ENCODE assay signal across 29 cellular contexts in the genomic region with DNA sequence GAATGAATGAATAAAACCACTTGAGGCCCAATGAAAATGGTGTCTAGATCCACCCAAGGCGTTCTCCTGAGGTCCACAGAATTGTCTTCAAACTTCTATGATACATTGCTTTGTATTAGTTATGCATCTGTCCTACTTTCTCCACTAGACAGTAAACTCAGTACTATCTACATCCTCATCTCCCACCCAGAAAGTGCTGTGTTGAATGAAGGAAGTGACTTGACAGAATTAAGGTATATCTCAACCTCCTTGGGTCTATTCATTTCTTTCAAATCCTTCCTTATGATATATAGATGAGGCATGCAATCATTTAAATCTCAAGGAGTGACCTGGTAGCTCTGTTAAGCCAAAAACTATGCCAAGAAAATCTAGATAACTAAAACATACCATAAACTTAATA. TPM values are rescaled to one million over a fixed set of nuclear protein-coding genes. Genes with fewer than 3 reads are reported as not detected.
"Had no signal": no experiment of that assay in that cellular context is flagged by ENCODE, and none has a peak within 500 bp of the region (broad histone marks: within the 10 kb centered on the region; RNA-seq: fewer than 3 reads in every experiment).

No MANE protein-coding gene starts in this region.

- H3K4me2 ChIP-seq: SK-N-SH had no signal

- H3K9ac ChIP-seq: SK-N-SH had no signal

- H3K4me3 Mint-ChIP-seq: activated CD8-positive, alpha-beta T cell treated with anti-CD3 and anti-CD28 coated beads, Interleukin-2, amount 10 ng/mL, durations not matched to agents 7 days and 5 days; activated T-cell treated with anti-CD3 and anti-CD28 coated beads, Interleukin-2, amount 50 U/mL, for 24 hours; activated T-helper 1 cell treated with anti-CD3 and anti-CD28 coated beads, Interleukin-12 subunit alpha, Interleukin-12 subunit beta, Interleukin-2, Interleukin-4 antibody, amounts not matched to agents 30 ng/mL and 10 ng/mL and 1 ng/mL, durations not matched to agents 14 hours and 24 hours and 36 hours; central memory CD8-positive, alpha-beta T cell; WTC11 had no signal

- ATAC-seq: activated CD8-positive, alpha-beta T cell treated with anti-CD3 and anti-CD28 coated beads, Interleukin-2, amount 10 ng/mL, durations not matched to agents 7 days and 5 days; body of pancreas; WTC11 had no signal

- H3K27me3 Mint-ChIP-seq: activated T-cell treated with anti-CD3 and anti-CD28 coated beads, Interleukin-2, amount 50 U/mL, for 24 hours; central memory CD8-positive, alpha-beta T cell had no signal

- FAIRE-seq: bronchial epithelial cell had no signal

- H3K4me1 Mint-ChIP-seq: WTC11 had no signal

- H3K27me3 ChIP-seq: ascending aorta, body of pancreas, Peyer's patch, SJCRH30 had no signal

- DNase-seq: activated CD4-positive, alpha-beta T cell treated with anti-CD3 and anti-CD28 coated beads for 48 hours; activated CD4-positive, alpha-beta T cell treated with anti-CD3 and anti-CD28 coated beads, Interleukin-2, amount 50 U/mL, for 4 hours; activated CD4-positive, CD25-positive, alpha-beta regulatory T cell treated with anti-CD3 and anti-CD28 coated beads, Interleukin-2, amount 50 U/mL, for 72 hours; activated CD8-positive, alpha-beta memory T cell treated with anti-CD3 and anti-CD28 coated beads, Interleukin-2, amount 50 U/mL, for 48 hours; activated CD8-positive, alpha-beta T cell treated with anti-CD3 and anti-CD28 coated beads, Interleukin-2, amount 10 ng/mL, durations not matched to agents 7 days and 5 days; activated effector memory CD4-positive, alpha-beta T cell treated with Interleukin-2 at 50 U/mL for 16 hours; activated naive CD4-positive, alpha-beta T cell treated with Interleukin-2 at 50 U/mL for 16 hours; activated T-cell treated with anti-CD3 and anti-CD28 coated beads, Interleukin-2, amount 50 U/mL, for 24 hours; amniotic stem cell; body of pancreas; NCI-H1105 treated with DMSO at 0.1 percent for 48 hours; NCI-H1436 treated with DMSO at 0.1 percent for 48 hours; NCI-H187; NCI-H2081; NCI-H510A treated with DMSO at 0.1 percent for 48 hours; NCI-H69; NK-92 treated with Interleukin-12 subunit alpha and Interleukin-12 subunit beta, amount 100 ng/mL, for 24 hours; Peyer's patch; Right ventricle myocardium superior; SJCRH30; SK-N-SH; T-helper 1 cell had no signal

- H3K27ac ChIP-seq: ascending aorta, body of pancreas, Peyer's patch, RWPE1, SJCRH30 had no signal

- H3K4me1 ChIP-seq: ascending aorta, body of pancreas, Peyer's patch, SJCRH30 had no signal

- H3K4me3 ChIP-seq: ascending aorta, body of pancreas, Peyer's patch, SJCRH30 had no signal

- H3K27ac Mint-ChIP-seq: activated CD8-positive, alpha-beta T cell treated with anti-CD3 and anti-CD28 coated beads, Interleukin-2, amount 10 ng/mL, durations not matched to agents 7 days and 5 days; activated T-cell treated with anti-CD3 and anti-CD28 coated beads, Interleukin-2, amount 50 U/mL, for 24 hours; activated T-helper 1 cell treated with anti-CD3 and anti-CD28 coated beads, Interleukin-12 subunit alpha, Interleukin-12 subunit beta, Interleukin-2, Interleukin-4 antibody, amounts not matched to agents 30 ng/mL and 10 ng/mL and 1 ng/mL, durations not matched to agents 14 hours and 24 hours and 36 hours; WTC11 had no signal

- H3K9me2 ChIP-seq: SK-N-SH had no signal

- H3K9me3 ChIP-seq: ascending aorta, body of pancreas, Peyer's patch, SJCRH30, SK-N-SH had no signal

- H3K9me3 Mint-ChIP-seq: activated T-cell treated with anti-CD3 and anti-CD28 coated beads, Interleukin-2, amount 50 U/mL, for 24 hours; activated T-helper 1 cell treated with anti-CD3 and anti-CD28 coated beads, Interleukin-12 subunit alpha, Interleukin-12 subunit beta, Interleukin-2, Interleukin-4 antibody, amounts not matched to agents 30 ng/mL and 10 ng/mL and 1 ng/mL, durations not matched to agents 14 hours and 24 hours and 36 hours; central memory CD8-positive, alpha-beta T cell had no signal

RNA-seq across cellular contexts. Expression of gene OR1K1, which starts 44.2 kb away (rescaled TPM):
- total RNA-seq: activated CD8-positive, alpha-beta T cell treated with anti-CD3 and anti-CD28 coated beads, Interleukin-2, amount 10 ng/mL, durations not matched to agents 7 days and 5 days; activated T-helper 1 cell treated with anti-CD3 and anti-CD28 coated beads, Interleukin-12 subunit alpha, Interleukin-12 subunit beta, Interleukin-2, Interleukin-4 antibody, amounts not matched to agents 30 ng/mL and 10 ng/mL and 1 ng/mL, durations not matched to agents 14 hours and 24 hours and 36 hours; ascending aorta; body of pancreas; bronchial epithelial cell; Peyer's patch; Right ventricle myocardium superior; SJCRH30; T-helper 2 cell treated with Interferon-gamma antibody and Interleukin-4, amounts not matched to agents 100 ng/mL and 5 ng/mL, for 36 hours; WTC11 had no signal

RNA-seq across cellular contexts. Expression of gene OR5C1, which starts 55.4 kb away (rescaled TPM):
- total RNA-seq: activated CD8-positive, alpha-beta T cell treated with anti-CD3 and anti-CD28 coated beads, Interleukin-2, amount 10 ng/mL, durations not matched to agents 7 days and 5 days; activated T-helper 1 cell treated with anti-CD3 and anti-CD28 coated beads, Interleukin-12 subunit alpha, Interleukin-12 subunit beta, Interleukin-2, Interleukin-4 antibody, amounts not matched to agents 30 ng/mL and 10 ng/mL and 1 ng/mL, durations not matched to agents 14 hours and 24 hours and 36 hours; ascending aorta; body of pancreas; bronchial epithelial cell; Peyer's patch; Right ventricle myocardium superior; SJCRH30; T-helper 2 cell treated with Interferon-gamma antibody and Interleukin-4, amounts not matched to agents 100 ng/mL and 5 ng/mL, for 36 hours; WTC11 had no signal
